1 cellular context compared by ENCODE assay signal in the genomic region with DNA sequence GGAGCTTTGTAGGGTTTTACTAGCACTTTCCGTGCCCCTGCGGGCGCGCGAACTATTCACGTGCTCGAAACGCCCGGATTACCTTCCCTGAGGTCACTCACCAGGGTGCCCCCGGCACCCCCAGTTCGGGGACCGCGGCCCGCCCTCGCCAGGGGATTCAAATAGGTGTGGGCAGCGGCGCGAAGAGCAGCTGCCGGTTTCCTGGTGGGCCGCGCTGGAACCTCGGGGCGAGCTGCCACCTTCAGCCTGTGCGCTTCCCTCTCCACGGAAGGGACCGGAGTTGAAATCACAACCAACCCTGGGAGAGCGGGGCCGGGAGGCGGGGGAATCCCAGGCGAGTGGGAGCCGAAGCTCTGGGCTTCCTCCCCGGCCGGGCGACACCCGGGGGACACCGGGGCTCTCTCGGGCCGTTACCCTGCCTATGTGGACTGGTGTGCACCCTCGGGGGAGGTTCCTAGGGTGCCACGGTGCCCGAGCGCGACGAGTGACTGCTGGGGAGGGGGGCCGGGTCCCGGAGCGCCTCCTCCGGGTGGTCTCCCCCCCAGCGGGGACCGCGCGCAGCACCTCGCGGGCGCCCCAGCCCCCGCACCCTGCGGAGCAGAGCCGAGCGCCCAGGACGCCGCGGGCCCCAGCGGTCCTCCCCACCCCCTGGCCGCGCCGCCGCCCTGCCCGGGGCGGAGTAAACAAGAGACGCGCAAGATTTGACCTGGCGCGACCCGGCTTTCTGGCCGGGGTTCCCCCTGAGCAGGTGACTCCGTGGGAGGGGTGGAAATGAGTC.
TF ChIP-seq lines count a peak whose summit lies in the region.

No MANE protein-coding gene starts in this region.

TF ChIP-seq in HepG2, 621 proteins besides CTCF, POLR2A, EP300 and RAD21 (continued from another document and continues in another):
- TF ChIP-seq, protein P1, sequence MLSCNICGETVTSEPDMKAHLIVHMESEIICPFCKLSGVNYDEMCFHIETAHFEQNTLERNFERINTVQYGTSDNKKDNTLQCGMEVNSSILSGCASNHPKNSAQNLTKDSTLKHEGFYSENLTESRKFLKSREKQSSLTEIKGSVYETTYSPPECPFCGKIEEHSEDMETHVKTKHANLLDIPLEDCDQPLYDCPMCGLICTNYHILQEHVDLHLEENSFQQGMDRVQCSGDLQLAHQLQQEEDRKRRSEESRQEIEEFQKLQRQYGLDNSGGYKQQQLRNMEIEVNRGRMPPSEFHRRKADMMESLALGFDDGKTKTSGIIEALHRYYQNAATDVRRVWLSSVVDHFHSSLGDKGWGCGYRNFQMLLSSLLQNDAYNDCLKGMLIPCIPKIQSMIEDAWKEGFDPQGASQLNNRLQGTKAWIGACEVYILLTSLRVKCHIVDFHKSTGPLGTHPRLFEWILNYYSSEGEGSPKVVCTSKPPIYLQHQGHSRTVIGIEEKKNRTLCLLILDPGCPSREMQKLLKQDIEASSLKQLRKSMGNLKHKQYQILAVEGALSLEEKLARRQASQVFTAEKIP (CRISPR knock-in tag; IDR thresholded peaks at IDR 0.05; ENCODE audit: borderline replicate concordance): no peak
- no peak for TF ChIP-seq ZNF788 (CRISPR knock-in tag; IDR thresholded peaks at IDR 0.05; ENCODE audit: borderline replicate concordance)
- TF ChIP-seq ZBTB49 (CRISPR knock-in tag; IDR thresholded peaks at IDR 0.05; ENCODE audit: borderline replicate concordance): no peak
- 0 out of 2 replicates have a peak, but pooled peaks have one; percentile 21 for TF ChIP-seq ZNF569 (CRISPR knock-in tag; IDR thresholded peaks at IDR 0.05; ENCODE audit: borderline replicate concordance)
- TF ChIP-seq CBX2 (IDR thresholded peaks at IDR 0.05; ENCODE audit: low read depth, low read length): no peak
- TF ChIP-seq CBX2 (CRISPR knock-in tag; IDR thresholded peaks at IDR 0.05; ENCODE audit: low read depth): no peak
- TF ChIP-seq TOE1 (CRISPR knock-in tag; IDR thresholded peaks at IDR 0.05): no peak
- TF ChIP-seq NFE2L2 (IDR thresholded peaks at IDR 0.05; ENCODE audit: low read length): no peak
- no peak; the same call in 1 of the 2 replicates for TF ChIP-seq ZNF558 (CRISPR knock-in tag; IDR thresholded peaks at IDR 0.05; ENCODE audit: borderline replicate concordance)
- TF ChIP-seq ZNF782 (CRISPR knock-in tag; IDR thresholded peaks at IDR 0.05; ENCODE audit: borderline replicate concordance): no peak; the same call in 1 of the 2 replicates
- TF ChIP-seq SRSF1 (optimal IDR thresholded peaks at IDR 0.05; ENCODE audit: low read depth, low read length): peak; percentile 81
- TF ChIP-seq MED13 (CRISPR knock-in tag; IDR thresholded peaks at IDR 0.05): no peak
- TF ChIP-seq PRDM15 (CRISPR knock-in tag; IDR thresholded peaks at IDR 0.05): no peak; the same call in 1 of the 2 replicates
- no peak for TF ChIP-seq KAT7 (CRISPR knock-in tag; IDR thresholded peaks at IDR 0.05; ENCODE audit: borderline replicate concordance)
- peak; percentile 89 for TF ChIP-seq SP5 (CRISPR knock-in tag; IDR thresholded peaks at IDR 0.05; ENCODE audit: borderline replicate concordance, low read depth)
- TF ChIP-seq, protein P2, sequence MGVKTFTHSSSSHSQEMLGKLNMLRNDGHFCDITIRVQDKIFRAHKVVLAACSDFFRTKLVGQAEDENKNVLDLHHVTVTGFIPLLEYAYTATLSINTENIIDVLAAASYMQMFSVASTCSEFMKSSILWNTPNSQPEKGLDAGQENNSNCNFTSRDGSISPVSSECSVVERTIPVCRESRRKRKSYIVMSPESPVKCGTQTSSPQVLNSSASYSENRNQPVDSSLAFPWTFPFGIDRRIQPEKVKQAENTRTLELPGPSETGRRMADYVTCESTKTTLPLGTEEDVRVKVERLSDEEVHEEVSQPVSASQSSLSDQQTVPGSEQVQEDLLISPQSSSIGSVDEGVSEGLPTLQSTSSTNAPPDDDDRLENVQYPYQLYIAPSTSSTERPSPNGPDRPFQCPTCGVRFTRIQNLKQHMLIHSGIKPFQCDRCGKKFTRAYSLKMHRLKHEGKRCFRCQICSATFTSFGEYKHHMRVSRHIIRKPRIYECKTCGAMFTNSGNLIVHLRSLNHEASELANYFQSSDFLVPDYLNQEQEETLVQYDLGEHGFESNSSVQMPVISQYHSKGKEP (CRISPR knock-in tag; IDR thresholded peaks at IDR 0.05): no peak
- 0 out of 2 replicates have a peak, but pooled peaks have one; percentile 12 for TF ChIP-seq ZBTB25 (CRISPR knock-in tag; IDR thresholded peaks at IDR 0.05)
- TF ChIP-seq IRF2 (CRISPR knock-in tag; IDR thresholded peaks at IDR 0.05): 0 out of 2 replicates have a peak, but pooled peaks have one; percentile 56
- TF ChIP-seq HNRNPK (IDR thresholded peaks at IDR 0.05; ENCODE audit: low read depth, low read length, poor library complexity, severe bottlenecking): no peak
- TF ChIP-seq ZNF678 (CRISPR knock-in tag; IDR thresholded peaks at IDR 0.05): peak; percentile 70; the same call in 1 of the 2 replicates
- TF ChIP-seq MEIS2 (CRISPR knock-in tag; IDR thresholded peaks at IDR 0.05): peak; percentile 48; the same call in 1 of the 2 replicates
- no peak for TF ChIP-seq E2F2 (CRISPR knock-in tag; IDR thresholded peaks at IDR 0.05; ENCODE audit: borderline replicate concordance)
- no peak for TF ChIP-seq ZNF577 (CRISPR knock-in tag; IDR thresholded peaks at IDR 0.05; ENCODE audit: borderline replicate concordance, low read depth)
- TF ChIP-seq, protein P3, sequence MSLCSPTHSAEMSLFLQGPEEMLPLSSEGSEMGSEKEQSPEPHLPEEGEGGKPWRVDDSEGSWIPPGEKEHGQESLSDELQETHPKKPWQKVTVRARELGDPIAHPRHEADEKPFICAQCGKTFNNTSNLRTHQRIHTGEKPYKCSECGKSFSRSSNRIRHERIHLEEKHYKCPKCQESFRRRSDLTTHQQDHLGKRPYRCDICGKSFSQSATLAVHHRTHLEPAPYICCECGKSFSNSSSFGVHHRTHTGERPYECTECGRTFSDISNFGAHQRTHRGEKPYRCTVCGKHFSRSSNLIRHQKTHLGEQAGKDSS (CRISPR knock-in tag; IDR thresholded peaks at IDR 0.05; ENCODE audit: borderline replicate concordance, low read depth): peak; percentile 69; the same call in 1 of the 2 replicates
- TF ChIP-seq SRSF9 (IDR thresholded peaks at IDR 0.05; ENCODE audit: borderline replicate concordance, insufficient read depth, low read depth, low read length, poor library complexity, severe bottlenecking): no peak
- TF ChIP-seq ZNF644 (CRISPR knock-in tag; IDR thresholded peaks at IDR 0.05; ENCODE audit: low read depth): no peak
- no peak for TF ChIP-seq MAFF (IDR thresholded peaks at IDR 0.05; ENCODE audit: low read depth, low read length)
- TF ChIP-seq KIAA2018 (CRISPR knock-in tag; IDR thresholded peaks at IDR 0.05; ENCODE audit: borderline replicate concordance): no peak
- TF ChIP-seq ZNF883 (CRISPR knock-in tag; IDR thresholded peaks at IDR 0.05; ENCODE audit: not compliant biosample characterization): no peak
